Comparison of ENCODE assay signal across 9 cellular contexts in genomic region chr19:12293771-12294307, GRCh38. TPM values are rescaled to one million over a fixed set of nuclear protein-coding genes. Genes with fewer than 3 reads are reported as not detected.
DNase-seq lines count a peak whose midpoint lies in the region; ATAC-seq, FAIRE-seq and TF ChIP-seq lines count a peak whose summit lies in the region.
"Had no signal": no experiment of that assay in that cellular context is flagged by ENCODE, and none has a peak within 500 bp of the region (broad histone marks: within the 10 kb centered on the region; RNA-seq: fewer than 3 reads in every experiment).

No MANE protein-coding gene starts in this region.

- H3K27me3 Mint-ChIP-seq in activated naive CD8-positive, alpha-beta T cell treated with anti-CD3 and anti-CD28 coated beads, Interleukin-2, amount 10 ng/mL, durations not matched to agents 7 days and 5 days = no peaks in the 10 kb centered on the region

- TF ChIP-seq CTCF in heart left ventricle (IDR thresholded peaks at IDR 0.05) (no peak), pancreas (IDR thresholded peaks at IDR 0.05) (no peak)

- H3K4me3 ChIP-seq in heart left ventricle = peak overlapping the region; percentile 58 to 99 (median 92)
- H3K4me3 ChIP-seq in pancreas = peak overlapping the region; percentile 69 to 100 (median 89)
- peak overlapping the region; percentile 67 to 79 for H3K4me3 ChIP-seq in aorta (ENCODE audit: low read length in 2 of 2)

- peak overlapping the region; percentile 100 for H3K4me3 Mint-ChIP-seq in activated naive CD8-positive, alpha-beta T cell treated with anti-CD3 and anti-CD28 coated beads, Interleukin-2, amount 10 ng/mL, durations not matched to agents 7 days and 5 days

- no peaks in the 10 kb centered on the region for H3K9me3 ChIP-seq in heart left ventricle
- no peaks in the 10 kb centered on the region for H3K9me3 ChIP-seq in pancreas
- no peaks in the 10 kb centered on the region for H3K9me3 ChIP-seq in aorta (ENCODE audit: control insufficient read depth, low read length)

- DNase-seq in AML-193 (lab: John Stamatoyannopoulos, UW) (peak; percentile 63 to 71), SK-N-DZ (ENCODE audit: low spot score) (peak; percentile 84), heart left ventricle (peak; percentile 48 to 77 (median 63)), pancreas (peak; percentile 91 to 96 (median 94)), aorta (peak; percentile 75 to 85)
- DNase-seq in activated naive CD8-positive, alpha-beta T cell treated with anti-CD3 and anti-CD28 coated beads, Interleukin-2, amount 10 ng/mL, durations not matched to agents 7 days and 5 days = peak; percentile 62

- ATAC-seq in GM18861 (IDR thresholded peaks at IDR 0.05; ENCODE audit: unreplicated experiment) = peak; percentile 50
- peak; percentile 41 for ATAC-seq in HG03378 (IDR thresholded peaks at IDR 0.05; ENCODE audit: unreplicated experiment)
- peak; percentile 16 for ATAC-seq in activated naive CD8-positive, alpha-beta T cell treated with anti-CD3 and anti-CD28 coated beads, Interleukin-2, amount 10 ng/mL, durations not matched to agents 7 days and 5 days (ENCODE audit: low read depth)
- ATAC-seq in heart left ventricle = peak in 3 of 4 donors; percentile 12 to 55 (median 37)
- ATAC-seq in pancreas = peak; percentile 78 to 86 (median 84)
- peak; percentile 30 for ATAC-seq in aorta (ENCODE audit: low FRiP score)

- intact Hi-C loops in heart left ventricle (cut with DNase I) = loop anchor here in 7 of 10 donors (1.0 to 10.0 kb wide), 6 partner anchors 38 to 148 kb away; partner anchors contain the start of genes ZNF563 (in 5 of the 7), ZNF442 (in 3 of the 7), ZNF136 (in 2 of the 7) and ZNF443 (in 1 of the 7)
- intact Hi-C loops in pancreas (cut with DNase I) = no loop called here
- intact Hi-C loops in aorta (cut with DNase I) = loop anchor here (2.0 to 5.0 kb wide), 3 partner anchors 38 to 71 kb away; partner anchors contain the start of genes ZNF563 (in 2 of the 2) and ZNF442 (in 1 of the 2)

- TF ChIP-seq POLR2A in heart left ventricle (IDR thresholded peaks at IDR 0.05) = no peak

- peaks cover 31% of the 10 kb centered on the region for H3K4me1 Mint-ChIP-seq in activated naive CD8-positive, alpha-beta T cell treated with anti-CD3 and anti-CD28 coated beads, Interleukin-2, amount 10 ng/mL, durations not matched to agents 7 days and 5 days

- no peak for FAIRE-seq in pancreas (lab: Jason Lieb, UNC)
- FAIRE-seq: TTC549 had no signal

- H3K27ac Mint-ChIP-seq in activated naive CD8-positive, alpha-beta T cell treated with anti-CD3 and anti-CD28 coated beads, Interleukin-2, amount 10 ng/mL, durations not matched to agents 7 days and 5 days = peak overlapping the region; percentile 98

- H3K4me1 ChIP-seq in heart left ventricle (peaks cover 0 to 49% (median 31%) of the 10 kb centered on the region in 12 donors), pancreas (peaks cover 9 to 23% (median 16%) of the 10 kb centered on the region in 3 donors), aorta (ENCODE audit: control insufficient read depth in 1 of 2, insufficient read depth in 2 of 2, low read length in 2 of 2) (peaks cover 0 to 3% of the 10 kb centered on the region in 2 donors)

- H3K27ac ChIP-seq in heart left ventricle (peak overlapping the region; percentile 85 to 98 (median 96)), pancreas (peak overlapping the region; percentile 93 to 99 (median 98)), aorta (ENCODE audit: low read depth in 1 of 2, low read length in 2 of 2) (peak overlapping the region in 1 of 2 donors; percentile 81)

- POLR2A ChIA-PET in activated naive CD8-positive, alpha-beta T cell treated with anti-CD3 and anti-CD28 coated beads, Interleukin-2, amount 10 ng/mL, durations not matched to agents 7 days and 5 days (lab: Charles Lee) = interaction anchor here (0.6 to 2.5 kb wide), 3 partner anchors 39 to 246 kb away, joined by 3 to 31 read pairs (median 5); partner anchors contain the start of genes ZNF442 and ZNF563

- H3K36me3 ChIP-seq in heart left ventricle = peaks cover 0 to 7% (median 0%) of the 10 kb centered on the region in 9 donors
- H3K36me3 ChIP-seq in pancreas = no peaks in the 10 kb centered on the region
- H3K36me3 ChIP-seq in aorta (ENCODE audit: control insufficient read depth in 1 of 2, insufficient read depth in 2 of 2, low read length in 1 of 2) = no peaks in the 10 kb centered on the region

- peaks cover 7% of the 10 kb centered on the region for H3K9me3 Mint-ChIP-seq in activated naive CD8-positive, alpha-beta T cell treated with anti-CD3 and anti-CD28 coated beads, Interleukin-2, amount 10 ng/mL, durations not matched to agents 7 days and 5 days

- H3K27me3 ChIP-seq in heart left ventricle (no peaks in the 10 kb centered on the region), pancreas (no peaks in the 10 kb centered on the region), aorta (ENCODE audit: control insufficient read depth in 1 of 2, insufficient read depth in 2 of 2, low read length in 1 of 2) (no peaks in the 10 kb centered on the region)

- peaks cover 21% of the 10 kb centered on the region for H3K36me3 Mint-ChIP-seq in activated naive CD8-positive, alpha-beta T cell treated with anti-CD3 and anti-CD28 coated beads, Interleukin-2, amount 10 ng/mL, durations not matched to agents 7 days and 5 days

- WGBS in heart left ventricle, 4 donors = 0 to 2% (median 1%) methylated on average over 18 to 20 of the region's 20 CpGs
- WGBS in pancreas, 2 donors = 0% methylated on average over 20 of the region's 20 CpGs
- 0% methylated on average over 20 of the region's 20 CpGs for WGBS in aorta, 2 donors

RNA-seq across cellular contexts. Expression of gene ZNF44, which starts 0.8 kb away (rescaled TPM):
- 3.9 and 4.5 TPM in 2 replicates for polyA plus RNA-seq in SK-N-DZ (2014; cell fraction: cytosol; rRNA removed)
- 5.6 and 6.6 TPM in 2 replicates for polyA plus RNA-seq in SK-N-DZ (2014; cell fraction: nucleus; rRNA removed)
- 10 to 100 TPM; 20.8 to 21.8 TPM for total RNA-seq in activated naive CD8-positive, alpha-beta T cell treated with anti-CD3 and anti-CD28 coated beads, Interleukin-2, amount 10 ng/mL, durations not matched to agents 7 days and 5 days
- 10 to 100 TPM in 3 of 9 donors, 1 to 10 TPM in 6; 4.3 to 13.7 (median 9.5) TPM for total RNA-seq in heart left ventricle
- 1 to 10 TPM; 7.2 to 7.5 TPM for polyA plus RNA-seq in heart left ventricle
- 10 to 100 TPM in 1 of 6 donors, 1 to 10 TPM in 5; 5.7 to 10.2 (median 7.9) TPM for total RNA-seq in pancreas
- 10 to 100 TPM in 1 of 2 donors, 1 to 10 TPM in 1; 8.1 to 14.2 TPM for polyA plus RNA-seq in pancreas
- total RNA-seq in aorta = 10 to 100 TPM; 13.9 to 19.9 TPM
- 1 to 10 TPM; 5.4 to 9.7 TPM for polyA plus RNA-seq in aorta

RNA-seq across cellular contexts. Expression of gene ZNF563, which starts 39.6 kb away (rescaled TPM):
- 2.1 and 3.4 TPM in 2 replicates for polyA plus RNA-seq in SK-N-DZ (2014; cell fraction: cytosol; rRNA removed)
- 0.79 and 2.3 TPM in 2 replicates for polyA plus RNA-seq in SK-N-DZ (2014; cell fraction: nucleus; rRNA removed)
- total RNA-seq in activated naive CD8-positive, alpha-beta T cell treated with anti-CD3 and anti-CD28 coated beads, Interleukin-2, amount 10 ng/mL, durations not matched to agents 7 days and 5 days = 1 to 10 TPM; 5.2 to 6.3 TPM
- 1 to 10 TPM; 1.5 to 6.9 (median 3.8) TPM for total RNA-seq in heart left ventricle
- polyA plus RNA-seq in heart left ventricle = 1 to 10 TPM; 1.9 to 2.8 TPM
- total RNA-seq in pancreas = 1 to 10 TPM; 1.0 to 2.9 (median 2.0) TPM
- 1 to 10 TPM; 1.6 to 1.8 TPM for polyA plus RNA-seq in pancreas
- total RNA-seq in aorta = 1 to 10 TPM; 2.5 to 5.4 TPM
- polyA plus RNA-seq in aorta = 1 to 10 TPM; 1.9 to 2.3 TPM

Comparison
In these comparisons a context has a peak if more than half of its experiments do, and no peak if none do; other contexts are left out.
1. ATAC-seq: peak in every context shown above with its lines; median percentile 84 in pancreas; 50 in GM18861; 41 in HG03378; 37 in heart left ventricle; 30 in aorta; 16 in activated naive CD8-positive, alpha-beta T cell treated with anti-CD3 and anti-CD28 coated beads, Interleukin-2, amount 10 ng/mL, durations not matched to agents 7 days and 5 days.
2. intact Hi-C loops: an anchor here in heart left ventricle (1.0 to 10.0 kb wide) and aorta (2.0 to 5.0 kb wide); none called in pancreas.